Comparison of ENCODE assay signal across 17 cellular contexts in the genomic region with DNA sequence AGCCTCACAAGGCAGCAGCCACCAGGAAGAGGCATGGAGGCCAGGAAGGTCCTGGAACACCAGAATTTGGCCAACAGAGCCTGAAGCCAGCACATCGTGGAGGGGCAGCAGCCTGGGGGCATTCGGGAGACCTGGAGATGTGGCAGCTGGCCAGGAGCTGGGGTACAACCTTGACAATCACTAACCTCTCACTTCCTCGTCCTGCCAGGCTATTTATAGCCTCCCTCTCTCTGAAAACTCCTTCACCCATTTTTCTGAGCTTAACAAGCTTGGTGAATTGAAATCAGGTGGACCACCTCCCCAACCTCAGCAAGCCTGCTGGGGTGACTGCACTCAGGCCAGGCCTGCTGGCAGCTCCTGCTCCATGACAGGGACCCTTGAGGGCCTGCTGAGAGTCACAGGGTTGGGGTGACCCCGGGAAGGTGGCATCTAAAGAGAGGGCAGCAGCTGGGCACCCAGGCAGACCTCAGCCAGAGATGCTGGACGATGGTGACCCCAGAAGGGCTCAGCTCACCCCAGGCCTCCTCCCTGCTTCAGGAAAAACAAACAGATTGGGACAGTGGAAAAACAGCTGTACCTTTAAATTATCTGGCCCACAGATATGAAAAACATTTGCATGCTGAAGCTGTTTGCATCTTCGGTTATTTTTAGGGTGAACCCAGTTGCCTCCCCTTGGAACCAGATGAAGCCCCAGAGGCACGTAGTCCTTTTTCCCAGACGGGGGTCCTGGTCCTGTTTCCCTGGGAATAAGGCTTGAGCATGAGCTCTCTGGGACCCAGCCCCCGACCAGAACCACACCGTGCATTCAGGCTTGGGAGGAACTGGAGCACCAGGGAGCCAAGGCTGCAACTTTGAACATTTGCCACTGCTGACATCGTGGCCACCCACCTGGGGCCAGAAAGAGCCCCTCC.
DNase-seq lines count a peak whose midpoint lies in the region; ATAC-seq and TF ChIP-seq lines count a peak whose summit lies in the region.
"Had no signal": no experiment of that assay in that cellular context is flagged by ENCODE, and none has a peak within 500 bp of the region (broad histone marks: within the 10 kb centered on the region; RNA-seq: fewer than 3 reads in every experiment).

No MANE protein-coding gene starts in this region.

- H3K9me3 ChIP-seq in trophoblast cell (ENCODE audit: insufficient read depth, low read depth, low read length): peaks cover 2% of the 10 kb centered on the region
- H3K9me3 ChIP-seq: ascending aorta, MG63, transverse colon had no signal

- no peak overlapping the region for H4K8ac ChIP-seq in trophoblast cell (ENCODE audit: low read depth, low read length)

- H2BK120ac ChIP-seq in trophoblast cell (ENCODE audit: insufficient read depth, low read length, poor library complexity): no peak overlapping the region

- H3K36me3 Mint-ChIP-seq in glutamatergic neuron (ENCODE audit: unreplicated experiment): peaks cover 3% of the 10 kb centered on the region

- no peak overlapping the region for H3K4me3 Mint-ChIP-seq in glutamatergic neuron (ENCODE audit: unreplicated experiment)
- H3K4me3 Mint-ChIP-seq: activated CD4-positive, alpha-beta T cell treated with anti-CD3 and anti-CD28 coated beads, Interleukin-2, amount 10 ng/mL, durations not matched to agents 24 days and 14 days; T-helper 17 cell had no signal

- no peak for ATAC-seq in Right ventricle myocardium inferior
- no peak for ATAC-seq in left cardiac atrium
- peak; percentile 64 for ATAC-seq in HG03432 (IDR thresholded peaks at IDR 0.05; ENCODE audit: unreplicated experiment)
- no peak for ATAC-seq in GM21528 (IDR thresholded peaks at IDR 0.05; ENCODE audit: low FRiP score, unreplicated experiment)
- no peak for ATAC-seq in GM18517 (IDR thresholded peaks at IDR 0.05; ENCODE audit: unreplicated experiment)
- ATAC-seq in GM21367 (IDR thresholded peaks at IDR 0.05; ENCODE audit: unreplicated experiment): no peak
- ATAC-seq: PC-3, T-helper 17 cell had no signal

- no peak overlapping the region for H3K4me3 ChIP-seq in trophoblast cell (ENCODE audit: low read depth, low read length)
- H3K4me3 ChIP-seq: ascending aorta, MG63, transverse colon had no signal

- no peak overlapping the region for H3K9ac ChIP-seq in trophoblast cell (ENCODE audit: low read length)

- no peak overlapping the region for H3K4ac ChIP-seq in trophoblast cell (ENCODE audit: low read depth, low read length)

- no peak for TF ChIP-seq CTCF in glutamatergic neuron (IDR thresholded peaks at IDR 0.05; ENCODE audit: partially characterized antibody, unreplicated experiment)

- no peaks in the 10 kb centered on the region for H3K79me1 ChIP-seq in trophoblast cell (ENCODE audit: low read length)

- H2BK12ac ChIP-seq in trophoblast cell (ENCODE audit: low read length): no peak overlapping the region

- no peak overlapping the region for H3K4me2 ChIP-seq in trophoblast cell (ENCODE audit: low read length)

- peak; percentile 57 for DNase-seq in Right ventricle myocardium inferior (ENCODE audit: missing footprints)
- DNase-seq in left cardiac atrium: no peak
- no peak for DNase-seq in glutamatergic neuron
- no peak for DNase-seq in trophoblast cell
- DNase-seq: activated CD4-positive, alpha-beta T cell treated with anti-CD3 and anti-CD28 coated beads, Interleukin-2, amount 10 ng/mL, durations not matched to agents 24 days and 14 days; DMS153; MG63; NCI-H2171 treated with DMSO at 0.1 percent for 48 hours; PC-3; posterior cingulate gyrus; T-helper 17 cell; transverse colon had no signal

- no peak overlapping the region for H4K91ac ChIP-seq in trophoblast cell (ENCODE audit: low read depth, low read length)

- WGBS in trophoblast cell (ENCODE audit: extremely low coverage, insufficient coverage, insufficient read length): no CpG with 5 or more reads among the region's 11 CpGs

- H3K4me1 ChIP-seq in trophoblast cell (ENCODE audit: control insufficient read depth in 1 of 2, insufficient read depth in 2 of 2, low read length in 2 of 2): no peaks in the 10 kb centered on the region

- no peak overlapping the region for H3K18ac ChIP-seq in trophoblast cell (ENCODE audit: low read length)

- no peaks in the 10 kb centered on the region for H3K27me3 ChIP-seq in trophoblast cell (ENCODE audit: insufficient read depth, low read length)
- H3K27me3 ChIP-seq: ascending aorta, MG63, transverse colon had no signal

- H3K27ac Mint-ChIP-seq in glutamatergic neuron (ENCODE audit: unreplicated experiment): peak overlapping the region; percentile 33
- H3K27ac Mint-ChIP-seq: activated CD4-positive, alpha-beta T cell treated with anti-CD3 and anti-CD28 coated beads, Interleukin-2, amount 10 ng/mL, durations not matched to agents 24 days and 14 days had no signal

- H2AK5ac ChIP-seq in trophoblast cell (ENCODE audit: low read length): no peak overlapping the region

- no peak overlapping the region for H2BK5ac ChIP-seq in trophoblast cell (ENCODE audit: low read depth, low read length, poor library complexity)

- no peak overlapping the region for H3K14ac ChIP-seq in trophoblast cell (ENCODE audit: low read length)

- H3K79me2 ChIP-seq in trophoblast cell (ENCODE audit: control insufficient read depth, insufficient read depth, low read length, poor library complexity): no peaks in the 10 kb centered on the region

- no peak overlapping the region for H3K27ac ChIP-seq in trophoblast cell (ENCODE audit: low read depth, low read length)
- H3K27ac ChIP-seq: ascending aorta had no signal

- peaks cover 5% of the 10 kb centered on the region for H3K27me3 Mint-ChIP-seq in glutamatergic neuron (ENCODE audit: unreplicated experiment)
- H3K27me3 Mint-ChIP-seq: activated CD4-positive, alpha-beta T cell treated with anti-CD3 and anti-CD28 coated beads, Interleukin-2, amount 10 ng/mL, durations not matched to agents 24 days and 14 days; T-helper 17 cell had no signal

- intact Hi-C loops in Right ventricle myocardium inferior (cut with DNase I): no loop called here
- intact Hi-C loops in left cardiac atrium (cut with DNase I): no loop called here

- no peaks in the 10 kb centered on the region for H3K36me3 ChIP-seq in trophoblast cell (ENCODE audit: control insufficient read depth in 1 of 2, insufficient read depth in 2 of 2, low read length in 2 of 2)
- H3K36me3 ChIP-seq: ascending aorta, MG63, transverse colon had no signal

- no peak overlapping the region for H4K12ac ChIP-seq in trophoblast cell (ENCODE audit: low read depth, low read length)

- no peaks in the 10 kb centered on the region for H3K9me3 Mint-ChIP-seq in glutamatergic neuron (ENCODE audit: unreplicated experiment)
- H3K9me3 Mint-ChIP-seq: activated CD4-positive, alpha-beta T cell treated with anti-CD3 and anti-CD28 coated beads, Interleukin-2, amount 10 ng/mL, durations not matched to agents 24 days and 14 days had no signal

- no peak overlapping the region for H2AFZ ChIP-seq in trophoblast cell (ENCODE audit: insufficient read depth, low read length, poor library complexity)

- no peak overlapping the region for H3K23ac ChIP-seq in trophoblast cell (ENCODE audit: low read length)

- H3K4me1 Mint-ChIP-seq in glutamatergic neuron (ENCODE audit: low read depth, unreplicated experiment): peaks cover 27% of the 10 kb centered on the region
